20 cellular contexts compared by ENCODE assay signal in the genomic region with DNA sequence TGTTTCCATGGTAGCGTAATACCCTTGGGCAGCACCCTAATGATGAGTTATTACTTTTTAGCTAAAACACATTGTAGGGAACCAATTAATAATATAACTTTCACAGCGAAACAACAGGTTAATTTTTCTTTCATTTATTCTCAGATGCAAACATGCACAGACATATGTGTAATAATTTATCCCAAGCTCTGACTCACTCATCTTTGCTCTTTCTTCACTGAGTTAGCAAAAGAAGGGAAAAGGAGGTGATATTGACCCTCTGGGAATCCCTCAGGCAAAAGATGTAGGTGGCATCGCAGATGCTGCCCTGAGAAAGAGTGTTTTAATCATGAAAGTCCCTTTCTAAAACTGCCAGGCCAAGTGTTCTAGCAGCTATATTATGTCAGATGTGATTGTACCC.
DNase-seq lines count a peak whose midpoint lies in the region; ATAC-seq and TF ChIP-seq lines count a peak whose summit lies in the region.
"Had no signal": no experiment of that assay in that cellular context is flagged by ENCODE, and none has a peak within 500 bp of the region (broad histone marks: within the 10 kb centered on the region; RNA-seq: fewer than 3 reads in every experiment).

No MANE protein-coding gene starts in this region.

- no peaks in the 10 kb centered on the region for H4K20me1 ChIP-seq in smooth muscle cell (ENCODE audit: low read depth)
- H4K20me1 ChIP-seq: BLaER1 treated with 17β-estradiol and CSF1 and Interleukin-3, amounts not matched to agents 10 nM and 100 nM had no signal

- H2AFZ ChIP-seq in smooth muscle cell (ENCODE audit: low read depth), result no peak overlapping the region

- no peaks in the 10 kb centered on the region for H3F3A ChIP-seq in smooth muscle cell (ENCODE audit: low read depth)

- peaks cover 0 to 4% of the 10 kb centered on the region in 2 donors for H3K4me1 Mint-ChIP-seq in immature natural killer cell
- H3K4me1 Mint-ChIP-seq: B cell had no signal

- no peaks in the 10 kb centered on the region for H3K9me3 Mint-ChIP-seq in immature natural killer cell
- H3K9me3 Mint-ChIP-seq: CD4-positive, alpha-beta T cell; CD8-positive, alpha-beta T cell had no signal

- no peak overlapping the region for H3K9ac ChIP-seq in smooth muscle cell (ENCODE audit: low read depth)
- H3K9ac ChIP-seq: BLaER1 treated with 17β-estradiol and CSF1 and Interleukin-3, amounts not matched to agents 10 nM and 100 nM had no signal

- H3K4me3 ChIP-seq in WERI-Rb-1 (ENCODE audit: low read depth, low read length) (peak overlapping the region; percentile 19), smooth muscle cell (no peak overlapping the region)
- H3K4me3 ChIP-seq: A549; BLaER1 treated with 17β-estradiol and CSF1 and Interleukin-3, amounts not matched to agents 10 nM and 100 nM; GM12878 had no signal

- H3K36me3 Mint-ChIP-seq in immature natural killer cell, result no peaks in the 10 kb centered on the region
- H3K36me3 Mint-ChIP-seq: CD8-positive, alpha-beta T cell had no signal

- no peak overlapping the region for H3K4me3 Mint-ChIP-seq in immature natural killer cell
- H3K4me3 Mint-ChIP-seq: B cell; CD4-positive, alpha-beta T cell; CD8-positive, alpha-beta T cell had no signal

- 93% methylated on average over 3 of the region's 3 CpGs for WGBS in smooth muscle cell (ENCODE audit: low lambda C conversion rate)

- ATAC-seq in foreskin keratinocyte (peak; percentile 54), HG02884 (IDR thresholded peaks at IDR 0.05; ENCODE audit: unreplicated experiment) (no peak)
- ATAC-seq: A549; CD8-positive, alpha-beta T cell; GM12878 had no signal

- H3K9me3 ChIP-seq in WERI-Rb-1 (ENCODE audit: severe bottlenecking), result no peaks in the 10 kb centered on the region
- no peaks in the 10 kb centered on the region for H3K9me3 ChIP-seq in smooth muscle cell (replicated peaks; ENCODE audit: low read depth)
- H3K9me3 ChIP-seq: A549, Caco-2 had no signal

- H3K27ac Mint-ChIP-seq in immature natural killer cell, result no peak overlapping the region
- H3K27ac Mint-ChIP-seq: B cell; CD4-positive, alpha-beta T cell; CD8-positive, alpha-beta T cell had no signal

- no peaks in the 10 kb centered on the region for H3K36me3 ChIP-seq in WERI-Rb-1
- no peaks in the 10 kb centered on the region for H3K36me3 ChIP-seq in smooth muscle cell (ENCODE audit: low read depth)
- H3K36me3 ChIP-seq: BLaER1 treated with 17β-estradiol and CSF1 and Interleukin-3, amounts not matched to agents 10 nM and 100 nM had no signal

- H3K27ac ChIP-seq in WERI-Rb-1, result no peak overlapping the region
- H3K27ac ChIP-seq in foreskin keratinocyte, result no peak overlapping the region
- no peak overlapping the region for H3K27ac ChIP-seq in smooth muscle cell (ENCODE audit: low read depth)
- H3K27ac ChIP-seq: 22Rv1; A549; BLaER1 treated with 17β-estradiol and CSF1 and Interleukin-3, amounts not matched to agents 10 nM and 100 nM; C4-2B had no signal

- H3K27me3 ChIP-seq in WERI-Rb-1 (ENCODE audit: insufficient read depth, low read depth, severe bottlenecking), result peaks cover 41% of the 10 kb centered on the region
- H3K27me3 ChIP-seq in foreskin keratinocyte, result peaks cover 11% of the 10 kb centered on the region
- no peaks in the 10 kb centered on the region for H3K27me3 ChIP-seq in smooth muscle cell (ENCODE audit: low read depth)

- no peak for DNase-seq in WERI-Rb-1
- no peak for DNase-seq in foreskin keratinocyte
- no peak for DNase-seq in smooth muscle cell (lab: John Stamatoyannopoulos, UW; ENCODE audit: unreplicated experiment)
- no peak for DNase-seq in immature natural killer cell
- DNase-seq: AML-193; Caco-2; Calu3; CD4-positive, alpha-beta T cell; CD8-positive, alpha-beta T cell; DMS79; DND-41; EL; GDM1 had no signal

- peaks cover 3 to 17% (median 13%) of the 10 kb centered on the region in 3 donors for H3K27me3 Mint-ChIP-seq in immature natural killer cell (ENCODE audit: low read depth in 3 of 3)

- H3K4me1 ChIP-seq in foreskin keratinocyte (peaks cover 3% of the 10 kb centered on the region), smooth muscle cell (ENCODE audit: low read depth) (peaks cover 42% of the 10 kb centered on the region)
- H3K4me1 ChIP-seq: A549, Caco-2 had no signal

- TF ChIP-seq CTCF in WERI-Rb-1 (IDR thresholded peaks at IDR 0.05; ENCODE audit: low read depth, low read length) (no peak), foreskin keratinocyte (conservative IDR thresholded peaks at IDR 0.05) (no peak), smooth muscle cell (IDR thresholded peaks at IDR 0.05; ENCODE audit: borderline replicate concordance, insufficient read depth, poor library complexity, severe bottlenecking) (no peak)

- H3K79me2 ChIP-seq in smooth muscle cell (ENCODE audit: low read depth), result no peaks in the 10 kb centered on the region

- H3K4me2 ChIP-seq in smooth muscle cell, result peak overlapping the region; percentile 76
- H3K4me2 ChIP-seq: A549 had no signal
